17 cellular contexts compared by ENCODE assay signal in the genomic region with DNA sequence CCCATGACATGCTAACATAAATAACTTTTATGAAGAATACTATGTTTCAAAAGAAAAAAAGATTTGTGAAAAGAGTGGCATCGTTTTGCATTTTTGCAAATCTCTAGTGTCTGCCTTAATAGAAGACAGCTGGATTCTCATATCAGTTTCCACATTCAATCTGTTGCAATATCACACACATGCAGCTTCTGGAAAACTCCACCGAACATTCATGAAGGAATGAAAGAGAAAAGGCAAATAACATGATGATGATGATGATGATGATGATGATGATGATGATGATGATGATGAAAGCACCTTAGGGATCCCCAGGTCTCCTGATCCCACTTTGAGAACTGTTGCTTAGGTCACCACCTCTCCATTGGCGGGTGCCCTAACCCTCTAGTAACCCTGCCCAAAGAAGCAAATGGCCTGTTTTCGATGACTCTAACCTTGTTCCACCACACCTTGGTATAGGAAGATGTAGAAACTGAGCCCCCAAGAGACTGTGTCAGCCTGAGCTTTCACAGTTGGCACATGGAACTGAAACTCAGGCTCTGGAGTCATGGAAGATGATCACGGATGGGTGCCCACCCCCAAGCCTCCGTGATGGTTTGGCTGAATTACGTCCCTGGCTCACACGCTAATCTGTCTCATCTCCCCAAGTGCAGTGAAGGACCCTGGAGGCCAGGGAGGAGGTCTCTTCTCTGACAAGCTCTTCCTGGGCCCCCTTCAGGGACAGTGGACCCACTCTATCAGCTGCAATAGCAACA.
DNase-seq lines count a peak whose midpoint lies in the region; ATAC-seq and TF ChIP-seq lines count a peak whose summit lies in the region.
"Had no signal": no experiment of that assay in that cellular context is flagged by ENCODE, and none has a peak within 500 bp of the region (broad histone marks: within the 10 kb centered on the region; RNA-seq: fewer than 3 reads in every experiment).

No MANE protein-coding gene starts in this region.

- H3K4me3 ChIP-seq in mesenchymal stem cell (ENCODE audit: insufficient read depth in 1 of 2, low read depth in 1 of 2, low read length in 2 of 2): peak overlapping the region in 1 of 2 experiments; percentile 48
- H3K4me3 ChIP-seq: heart right ventricle, thyroid gland had no signal

- H3K4me1 Mint-ChIP-seq in activated naive CD4-positive, alpha-beta T cell treated with anti-CD3 and anti-CD28 coated beads, Interleukin-2, amount 50 U/mL, for 24 hours: peaks cover 24% of the 10 kb centered on the region
- H3K4me1 Mint-ChIP-seq in activated naive CD8-positive, alpha-beta T cell treated with anti-CD3 and anti-CD28 coated beads, Interleukin-2, amount 50 U/mL, for 24 hours: peaks cover 28% of the 10 kb centered on the region
- H3K4me1 Mint-ChIP-seq in chondrocyte (ENCODE audit: low read depth): no peaks in the 10 kb centered on the region

- H3K27ac Mint-ChIP-seq in activated naive CD4-positive, alpha-beta T cell treated with anti-CD3 and anti-CD28 coated beads, Interleukin-2, amount 50 U/mL, for 24 hours: peak overlapping the region; percentile 96
- H3K27ac Mint-ChIP-seq in activated naive CD8-positive, alpha-beta T cell treated with anti-CD3 and anti-CD28 coated beads, Interleukin-2, amount 50 U/mL, for 24 hours: peak overlapping the region; percentile 82
- H3K27ac Mint-ChIP-seq in chondrocyte (ENCODE audit: unreplicated experiment): no peak overlapping the region
- H3K27ac Mint-ChIP-seq: H9 had no signal

- no peak overlapping the region for H2AK5ac ChIP-seq in mesenchymal stem cell (ENCODE audit: low read length, severe bottlenecking)

- peaks cover 6% of the 10 kb centered on the region for H3K9me3 ChIP-seq in mesenchymal stem cell (ENCODE audit: control insufficient read depth, low read length)
- H3K9me3 ChIP-seq: Caco-2, heart right ventricle, thyroid gland had no signal

- H2AFZ ChIP-seq in mesenchymal stem cell (ENCODE audit: low read depth, low read length): no peak overlapping the region

- peak overlapping the region; percentile 63 for H3K9ac ChIP-seq in mesenchymal stem cell (ENCODE audit: low read length)

- H2BK5ac ChIP-seq in mesenchymal stem cell (ENCODE audit: low read depth, low read length, poor library complexity, severe bottlenecking): no peak overlapping the region

- no peaks in the 10 kb centered on the region for H3K36me3 ChIP-seq in mesenchymal stem cell (ENCODE audit: control insufficient read depth in 1 of 2, insufficient read depth in 2 of 2, low read depth in 1 of 2, low read length in 2 of 2)
- H3K36me3 ChIP-seq: heart right ventricle, thyroid gland had no signal

- DNase-seq in activated naive CD4-positive, alpha-beta T cell treated with Interleukin-2 at 50 U/mL for 16 hours: no peak
- no peak for DNase-seq in activated naive CD8-positive, alpha-beta T cell treated with anti-CD3 and anti-CD28 coated beads, Interleukin-2, amount 50 U/mL, for 24 hours
- DNase-seq in mesenchymal stem cell (no peak), ureter (ENCODE audit: low spot score) (peak; percentile 10), iPS-NIHi11 (ENCODE audit: low spot score) (no peak), chondrocyte (ENCODE audit: low spot score) (no peak), epidermal melanocyte (ENCODE audit: insufficient read length, low spot score) (no peak)
- DNase-seq: Caco-2, H9, heart right ventricle, NCI-H2029 treated with DMSO at 0.1 percent for 48 hours, NCI-H510A treated with DMSO at 0.1 percent for 48 hours, small intestine, thyroid gland had no signal

- peak overlapping the region; percentile 63 for H3K4me3 Mint-ChIP-seq in activated naive CD4-positive, alpha-beta T cell treated with anti-CD3 and anti-CD28 coated beads, Interleukin-2, amount 50 U/mL, for 24 hours
- no peak overlapping the region for H3K4me3 Mint-ChIP-seq in activated naive CD8-positive, alpha-beta T cell treated with anti-CD3 and anti-CD28 coated beads, Interleukin-2, amount 50 U/mL, for 24 hours
- H3K4me3 Mint-ChIP-seq in chondrocyte (ENCODE audit: unreplicated experiment): no peak overlapping the region
- H3K4me3 Mint-ChIP-seq: H9, IgD-negative memory B cell had no signal

- no peaks in the 10 kb centered on the region for H3K36me3 Mint-ChIP-seq in activated naive CD4-positive, alpha-beta T cell treated with anti-CD3 and anti-CD28 coated beads, Interleukin-2, amount 50 U/mL, for 24 hours
- no peaks in the 10 kb centered on the region for H3K36me3 Mint-ChIP-seq in activated naive CD8-positive, alpha-beta T cell treated with anti-CD3 and anti-CD28 coated beads, Interleukin-2, amount 50 U/mL, for 24 hours (ENCODE audit: low read depth)
- H3K36me3 Mint-ChIP-seq in chondrocyte (ENCODE audit: low read depth): peaks cover 1% of the 10 kb centered on the region
- H3K36me3 Mint-ChIP-seq: IgD-negative memory B cell had no signal

- no peak for TF ChIP-seq CTCF in chondrocyte (IDR thresholded peaks at IDR 0.05)

- no peak overlapping the region for H3K27ac ChIP-seq in mesenchymal stem cell (ENCODE audit: low read length, poor library complexity, severe bottlenecking)
- H3K27ac ChIP-seq: heart right ventricle, thyroid gland had no signal

- peak overlapping the region in 1 of 2 experiments; percentile 21 for H3K14ac ChIP-seq in mesenchymal stem cell (ENCODE audit: low read length in 2 of 2)

- no peak overlapping the region for H3K4ac ChIP-seq in mesenchymal stem cell (ENCODE audit: low read depth in 1 of 2, low read length in 2 of 2)

- WGBS in mesenchymal stem cell: 95% methylated on average over 7 of the region's 8 CpGs

- H3K4me2 ChIP-seq in mesenchymal stem cell (ENCODE audit: low read length, poor library complexity, severe bottlenecking): no peak overlapping the region

- H2BK120ac ChIP-seq in mesenchymal stem cell (ENCODE audit: low read depth, low read length): no peak overlapping the region

- no peak overlapping the region for H3K18ac ChIP-seq in mesenchymal stem cell (ENCODE audit: low read depth in 1 of 2, low read length in 2 of 2)

- H2BK15ac ChIP-seq in mesenchymal stem cell (ENCODE audit: low read depth, poor library complexity, severe bottlenecking): no peak overlapping the region

- peaks cover 0 to 3% of the 10 kb centered on the region in 2 experiments for H3K27me3 ChIP-seq in mesenchymal stem cell (ENCODE audit: control insufficient read depth in 1 of 2, insufficient read depth in 1 of 2, low read length in 2 of 2)
- H3K27me3 ChIP-seq: heart right ventricle, thyroid gland had no signal

- ATAC-seq in activated naive CD8-positive, alpha-beta T cell treated with anti-CD3 and anti-CD28 coated beads, Interleukin-2, amount 50 U/mL, for 24 hours: no peak
- ATAC-seq: esophagus mucosa had no signal

- no peaks in the 10 kb centered on the region for H3K79me1 ChIP-seq in mesenchymal stem cell (replicated peaks; ENCODE audit: low read length, poor library complexity, severe bottlenecking)

- H2BK12ac ChIP-seq in mesenchymal stem cell (ENCODE audit: low read length in 2 of 2): no peak overlapping the region

- no peak overlapping the region for H3K23ac ChIP-seq in mesenchymal stem cell (ENCODE audit: low read length in 2 of 2)

- H4K8ac ChIP-seq in mesenchymal stem cell (ENCODE audit: low read length): no peak overlapping the region

- no peaks in the 10 kb centered on the region for H3K9me3 Mint-ChIP-seq in activated naive CD4-positive, alpha-beta T cell treated with anti-CD3 and anti-CD28 coated beads, Interleukin-2, amount 50 U/mL, for 24 hours
- H3K9me3 Mint-ChIP-seq in activated naive CD8-positive, alpha-beta T cell treated with anti-CD3 and anti-CD28 coated beads, Interleukin-2, amount 50 U/mL, for 24 hours: peaks cover 3% of the 10 kb centered on the region
- H3K9me3 Mint-ChIP-seq in chondrocyte (ENCODE audit: low read depth): peaks cover 9% of the 10 kb centered on the region
- H3K9me3 Mint-ChIP-seq: H9 had no signal

- H4K91ac ChIP-seq in mesenchymal stem cell (ENCODE audit: low read length): no peak overlapping the region

- no peaks in the 10 kb centered on the region for H3K27me3 Mint-ChIP-seq in activated naive CD4-positive, alpha-beta T cell treated with anti-CD3 and anti-CD28 coated beads, Interleukin-2, amount 50 U/mL, for 24 hours
- H3K27me3 Mint-ChIP-seq in activated naive CD8-positive, alpha-beta T cell treated with anti-CD3 and anti-CD28 coated beads, Interleukin-2, amount 50 U/mL, for 24 hours: no peaks in the 10 kb centered on the region
- no peaks in the 10 kb centered on the region for H3K27me3 Mint-ChIP-seq in chondrocyte (ENCODE audit: low read depth)
- H3K27me3 Mint-ChIP-seq: IgD-negative memory B cell had no signal

- peaks cover 1% of the 10 kb centered on the region for H3K4me1 ChIP-seq in mesenchymal stem cell (ENCODE audit: control insufficient read depth, insufficient read depth, low read depth, low read length)
- H3K4me1 ChIP-seq: Caco-2, thyroid gland had no signal
